In genomic region chr5:35862126-35862525, GRCh38 we compare ENCODE assay signal across 15 cellular contexts. TPM values are rescaled to one million over a fixed set of nuclear protein-coding genes. Genes with fewer than 3 reads are reported as not detected.
DNase-seq lines count a peak whose midpoint lies in the region; FAIRE-seq and TF ChIP-seq lines count a peak whose summit lies in the region.
"Had no signal": no experiment of that assay in that cellular context is flagged by ENCODE, and none has a peak within 500 bp of the region (broad histone marks: within the 10 kb centered on the region; RNA-seq: fewer than 3 reads in every experiment).

No MANE protein-coding gene starts in this region.

- H3K27me3 ChIP-seq in osteoblast (ENCODE audit: insufficient read depth, low read length) = no peaks in the 10 kb centered on the region
- H3K27me3 ChIP-seq: SJSA1 had no signal

- H3K4me3 ChIP-seq in osteoblast (ENCODE audit: insufficient read depth, low read length) = no peak overlapping the region
- H3K4me3 ChIP-seq: SJSA1 had no signal

- H3K27me3 Mint-ChIP-seq in activated T-cell treated with anti-CD3 and anti-CD28 coated beads, Interleukin-2, amount 50 U/mL, for 24 hours = no peaks in the 10 kb centered on the region
- no peaks in the 10 kb centered on the region for H3K27me3 Mint-ChIP-seq in activated naive CD8-positive, alpha-beta T cell

- H3K9me3 Mint-ChIP-seq in activated T-cell treated with anti-CD3 and anti-CD28 coated beads, Interleukin-2, amount 50 U/mL, for 24 hours = peaks cover 13% of the 10 kb centered on the region
- no peaks in the 10 kb centered on the region for H3K9me3 Mint-ChIP-seq in activated naive CD8-positive, alpha-beta T cell (ENCODE audit: low read depth)

- peaks cover 92% of the 10 kb centered on the region for H3K36me3 Mint-ChIP-seq in activated T-cell treated with anti-CD3 and anti-CD28 coated beads, Interleukin-2, amount 50 U/mL, for 24 hours (ENCODE audit: low read depth)
- H3K36me3 Mint-ChIP-seq in activated naive CD8-positive, alpha-beta T cell = peaks cover 59% of the 10 kb centered on the region

- peak overlapping the region; percentile 95 for H3K27ac Mint-ChIP-seq in activated T-cell treated with anti-CD3 and anti-CD28 coated beads, Interleukin-2, amount 50 U/mL, for 24 hours
- peak overlapping the region; percentile 94 for H3K27ac Mint-ChIP-seq in activated naive CD8-positive, alpha-beta T cell

- peak overlapping the region; percentile 51 for H3K27ac ChIP-seq in osteoblast (ENCODE audit: low read depth, low read length)
- H3K27ac ChIP-seq: SJSA1 had no signal

- FAIRE-seq in H54 (lab: Jason Lieb, UNC) (peak; percentile 72), RCC 7860 (lab: Jason Lieb, UNC) (no peak)
- FAIRE-seq: G401.6 had no signal

- DNase-seq in activated T-cell treated with anti-CD3 and anti-CD28 coated beads, Interleukin-2, amount 50 U/mL, for 24 hours = no peak
- no peak for DNase-seq in activated T-cell treated with anti-CD3 and anti-CD28 coated beads, Interleukin-2, amount 50 U/mL, for 48 hours
- no peak for DNase-seq in H54 (ENCODE audit: insufficient read length, low spot score)
- no peak for DNase-seq in osteoblast (ENCODE audit: insufficient read length, low spot score, missing footprints)
- DNase-seq in activated gamma-delta T cell treated with Interleukin-2 at 50 U/mL for 16 hours = no peak
- no peak for DNase-seq in RCC 7860 (ENCODE audit: low spot score)
- no peak for DNase-seq in G401 (ENCODE audit: low spot score)
- DNase-seq: ACHN; activated CD8-positive, alpha-beta memory T cell treated with anti-CD3 and anti-CD28 coated beads for 24 hours; central memory CD4-positive, alpha-beta T cell; effector CD8-positive, alpha-beta T cell; NCI-H1436 treated with DMSO at 0.1 percent for 48 hours had no signal

- peak overlapping the region; percentile 92 for H3K4me3 Mint-ChIP-seq in activated T-cell treated with anti-CD3 and anti-CD28 coated beads, Interleukin-2, amount 50 U/mL, for 24 hours
- peak overlapping the region; percentile 85 for H3K4me3 Mint-ChIP-seq in activated naive CD8-positive, alpha-beta T cell

- in situ Hi-C loops in G401 (cut with HindIII; ENCODE audit: low sequenced_read_pairs) = no loop called here

- no peaks in the 10 kb centered on the region for H3K9me3 ChIP-seq in osteoblast (ENCODE audit: low read depth, low read length)
- H3K9me3 ChIP-seq: SJSA1 had no signal

- H2AFZ ChIP-seq in osteoblast (ENCODE audit: low read length) = peak overlapping the region; percentile 75

- H3K4me1 ChIP-seq in osteoblast (ENCODE audit: insufficient read depth, low read length) = peaks cover 53% of the 10 kb centered on the region

- TF ChIP-seq CTCF in osteoblast (IDR thresholded peaks at IDR 0.05; ENCODE audit: extremely low read depth, low read depth, low read length) = no peak

- H3K36me3 ChIP-seq in osteoblast (ENCODE audit: insufficient read depth, low read length) = peaks cover 16% of the 10 kb centered on the region

- H3K4me2 ChIP-seq in osteoblast (ENCODE audit: insufficient read depth, low read length) = peak overlapping the region; percentile 14

- H4K20me1 ChIP-seq in osteoblast (ENCODE audit: insufficient read depth, low read length) = no peaks in the 10 kb centered on the region

- H3K4me1 Mint-ChIP-seq in activated T-cell treated with anti-CD3 and anti-CD28 coated beads, Interleukin-2, amount 50 U/mL, for 24 hours (ENCODE audit: low read depth) = peaks cover 89% of the 10 kb centered on the region
- H3K4me1 Mint-ChIP-seq in activated naive CD8-positive, alpha-beta T cell (ENCODE audit: low read depth) = peaks cover 86% of the 10 kb centered on the region

- peaks cover 7% of the 10 kb centered on the region for H3K79me2 ChIP-seq in osteoblast (ENCODE audit: insufficient read depth, low read length)

- TF ChIP-seq POLR2A in H54 (IDR thresholded peaks at IDR 0.05; ENCODE audit: low read depth, low read length) = no peak

RNA-seq across cellular contexts. Expression of gene IL7R, which starts 5.4 kb away (rescaled TPM):
- total RNA-seq in osteoblast = 2.2 and 2.7 TPM in 2 replicates
- total RNA-seq in G401 (2014; rRNA removed; shearing (Covaris generic)) = not detected in 2 replicates
